In the genomic region with DNA sequence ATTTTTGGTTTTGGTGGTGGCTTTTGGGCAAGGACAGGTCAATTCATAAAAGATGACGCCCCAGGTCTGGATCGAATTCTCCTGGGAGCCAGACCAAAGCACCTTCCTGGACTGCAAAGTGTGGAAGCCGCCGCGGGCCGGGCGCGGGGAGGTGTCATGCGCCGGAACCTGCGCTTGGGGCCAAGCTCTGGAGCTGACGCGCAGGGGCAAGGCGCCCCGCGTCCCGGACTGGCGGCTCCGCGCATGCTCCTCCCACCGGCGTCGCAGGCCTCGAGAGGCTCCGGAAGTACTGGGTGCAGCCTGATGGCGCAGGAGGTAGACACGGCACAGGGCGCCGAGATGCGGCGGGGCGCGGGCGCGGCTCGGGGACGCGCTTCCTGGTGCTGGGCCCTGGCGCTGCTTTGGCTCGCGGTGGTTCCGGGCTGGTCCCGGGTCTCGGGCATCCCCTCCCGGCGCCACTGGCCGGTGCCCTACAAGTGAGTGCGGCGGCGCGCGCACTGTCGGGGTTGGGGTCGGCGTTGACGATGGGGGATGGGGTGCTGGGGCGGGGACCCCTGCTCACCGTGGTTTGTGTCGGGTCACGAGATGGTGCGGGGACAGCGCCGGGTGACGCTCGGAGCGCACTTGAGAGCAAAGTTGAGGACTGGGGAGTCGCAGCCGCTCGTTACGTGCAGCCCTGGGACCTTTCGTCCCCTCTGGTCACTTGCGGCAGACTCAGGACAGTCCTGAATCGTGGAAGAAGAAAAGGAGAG, we compare ENCODE assay signal across 8 cellular contexts. TPM values are rescaled to one million over a fixed set of nuclear protein-coding genes. Genes with fewer than 3 reads are reported as not detected.
DNase-seq lines count a peak whose midpoint lies in the region; ATAC-seq and TF ChIP-seq lines count a peak whose summit lies in the region.

CLN5 (plus strand) TSS at position 286 of the 752 bp plus-strand sequence; CDS start at position 304, 18 bp downstream.

- peak within 1 kb of the TSS; percentile 79 for H3K27ac ChIP-seq in ACC112 (ENCODE audit: low read depth, low read length)
- H3K27ac ChIP-seq in VCaP: peak within 1 kb of the TSS; percentile 85
- no peak within 1 kb of the TSS for H3K27ac ChIP-seq in iPS-18a (ENCODE audit: low read length)

- ATAC-seq in GM18861 (IDR thresholded peaks at IDR 0.05; ENCODE audit: unreplicated experiment) (peak; percentile 98), HG03095 (IDR thresholded peaks at IDR 0.05; ENCODE audit: unreplicated experiment) (peak; percentile 97)

- TF ChIP-seq CTCF in VCaP (conservative IDR thresholded peaks at IDR 0.05): no peak

- peak within 1 kb of the TSS; percentile 90 for H2AFZ ChIP-seq in ACC112 (ENCODE audit: low read length, unreplicated experiment)

- peak within 1 kb of the TSS; percentile 88 for H3K4me2 ChIP-seq in skeletal muscle satellite cell (ENCODE audit: low read length)

- DNase-seq in NCI-H2171 (lab: John Stamatoyannopoulos, UW) (peak; percentile 91), T47D (ENCODE audit: low read depth in 1 of 2, low spot score in 1 of 2) (peak; percentile 73 to 94)

- peak within 1 kb of the TSS; percentile 84 for H3K4me3 ChIP-seq in ACC112 (ENCODE audit: low read depth, low read length)
- H3K4me3 ChIP-seq in iPS-18a (ENCODE audit: low read length): peak within 1 kb of the TSS; percentile 99
- H3K4me3 ChIP-seq in skeletal muscle satellite cell (ENCODE audit: low read length): peak within 1 kb of the TSS; percentile 81

- H3K9ac ChIP-seq in iPS-18a (ENCODE audit: low read length) (peak within 1 kb of the TSS; percentile 86), skeletal muscle satellite cell (ENCODE audit: low read depth, low read length) (peak within 1 kb of the TSS; percentile 90)

- H3K4me1 ChIP-seq in ACC112 (ENCODE audit: control insufficient read depth, insufficient read depth, low read length, unreplicated experiment) (peaks cover 26% of the 10 kb centered on the region), iPS-18a (ENCODE audit: control insufficient read depth, low read depth, low read length) (peaks cover 9% of the 10 kb centered on the region), skeletal muscle satellite cell (ENCODE audit: control insufficient read depth, insufficient read depth, low read length) (peaks cover 25% of the 10 kb centered on the region)

- in situ Hi-C loops in T47D (cut with HindIII; ENCODE audit: low pct_unique_long_range_greater_than_20kb, low sequenced_read_pairs): no loop called here

- peaks cover 5% of the 10 kb centered on the region for H3K36me3 ChIP-seq in ACC112 (ENCODE audit: insufficient read depth, low read length)
- H3K36me3 ChIP-seq in iPS-18a (ENCODE audit: control insufficient read depth, low read depth, low read length): no peaks in the 10 kb centered on the region
- H3K36me3 ChIP-seq in skeletal muscle satellite cell (ENCODE audit: insufficient read depth, low read length): peaks cover 11% of the 10 kb centered on the region

- H3K9me3 ChIP-seq in iPS-18a (ENCODE audit: control insufficient read depth, low read depth, low read length) (no peaks in the 10 kb centered on the region), skeletal muscle satellite cell (replicated peaks; ENCODE audit: low read length) (no peaks in the 10 kb centered on the region)

- H3K27me3 ChIP-seq in ACC112 (ENCODE audit: insufficient read depth, low read length): no peaks in the 10 kb centered on the region
- peaks cover 11% of the 10 kb centered on the region for H3K27me3 ChIP-seq in iPS-18a (ENCODE audit: control insufficient read depth, insufficient read depth, low read length)
- peaks cover 7% of the 10 kb centered on the region for H3K27me3 ChIP-seq in skeletal muscle satellite cell (ENCODE audit: control insufficient read depth, insufficient read depth, low read length)

- H3K79me2 ChIP-seq in ACC112 (ENCODE audit: control insufficient read depth, insufficient read depth, low read length, unreplicated experiment): peaks cover 25% of the 10 kb centered on the region

RNA-seq across cellular contexts. Expression of gene CLN5, which starts in this region (rescaled TPM):
- total RNA-seq in skeletal muscle satellite cell (2012; rRNA removed): 19.8 and 22.7 TPM in 2 replicates
